In genomic region chr1:21520899-21521716, GRCh38 we compare ENCODE assay signal across 16 cellular contexts. TPM values are rescaled to one million over a fixed set of nuclear protein-coding genes. Genes with fewer than 3 reads are reported as not detected.
DNase-seq lines count a peak whose midpoint lies in the region; ATAC-seq, FAIRE-seq and TF ChIP-seq lines count a peak whose summit lies in the region.
"Had no signal": no experiment of that assay in that cellular context is flagged by ENCODE, and none has a peak within 500 bp of the region (broad histone marks: within the 10 kb centered on the region; RNA-seq: fewer than 3 reads in every experiment).

No MANE protein-coding gene starts in this region.

- no peak for FAIRE-seq in urothelium cell line (lab: Jason Lieb, UNC)

- H3K9me3 ChIP-seq in right atrium auricular region: no peaks in the 10 kb centered on the region

- intact Hi-C loops in left ventricle myocardium superior (cut with micrococcal nuclease): no loop called here

- H3K27ac ChIP-seq in right atrium auricular region: no peak overlapping the region
- H3K27ac ChIP-seq: RWPE1, skin epidermis had no signal

- H3K4me1 ChIP-seq in right atrium auricular region: no peaks in the 10 kb centered on the region

- no peak for TF ChIP-seq CTCF in right atrium auricular region (IDR thresholded peaks at IDR 0.05)
- TF ChIP-seq CTCF in epithelial cell of esophagus (IDR thresholded peaks at IDR 0.05; ENCODE audit: insufficient read depth, low read depth, low read length, missing control alignments): no peak

- ATAC-seq in left ventricle myocardium superior (peak; percentile 68), GM21737 (IDR thresholded peaks at IDR 0.05; ENCODE audit: unreplicated experiment) (no peak)
- ATAC-seq: naive thymus-derived CD8-positive, alpha-beta T cell had no signal

- no peaks in the 10 kb centered on the region for H3K27me3 ChIP-seq in right atrium auricular region

- no peaks in the 10 kb centered on the region for H3K36me3 ChIP-seq in right atrium auricular region

- DNase-seq in left ventricle myocardium superior: peak; percentile 51
- no peak for DNase-seq in right atrium auricular region (ENCODE audit: low spot score)
- DNase-seq in NOMO-1 (lab: John Stamatoyannopoulos, UW; ENCODE audit: unreplicated experiment in 2 of 2): peak; percentile 8 to 23
- peak; percentile 49 for DNase-seq in epithelial cell of esophagus (ENCODE audit: low read depth)
- DNase-seq in urothelium cell line (ENCODE audit: low spot score): peak; percentile 36
- DNase-seq in superior temporal gyrus (ENCODE audit: extremely low spot score): no peak
- no peak for DNase-seq in NCI-H1105 (lab: John Stamatoyannopoulos, UW)
- DNase-seq: activated T-cell treated with anti-CD3 and anti-CD28 coated beads, Interleukin-2, amount 50 U/mL, for 1 hour; GDM1; naive thymus-derived CD8-positive, alpha-beta T cell; NCI-H1930 had no signal

- no peak overlapping the region for H3K4me3 ChIP-seq in right atrium auricular region
- no peak overlapping the region for H3K4me3 ChIP-seq in epithelial cell of esophagus (ENCODE audit: low read length)
- H3K4me3 ChIP-seq: skin epidermis had no signal

RNA-seq across cellular contexts. Expression of gene ALPL, which starts 11.9 kb away (rescaled TPM):
- total RNA-seq in left ventricle myocardium superior (13.1 TPM), right atrium auricular region (10 to 100 TPM; 16.2 to 50.3 TPM)
- total RNA-seq: epithelial cell of proximal tubule; HT-29; naive thymus-derived CD8-positive, alpha-beta T cell had no signal

Comparison
In these comparisons a context has a peak if more than half of its experiments do, and no peak if none do; other contexts are left out.
1. DNase-seq: peak in left ventricle myocardium superior (single experiment), NOMO-1 (2 of 2), epithelial cell of esophagus (single experiment) and urothelium cell line (single experiment); none in right atrium auricular region (single experiment), superior temporal gyrus (single experiment) and NCI-H1105 (single experiment).